In genomic region chr1:219161371-219161975, GRCh38 we compare ENCODE assay signal across 21 cellular contexts. TPM values are rescaled to one million over a fixed set of nuclear protein-coding genes. Genes with fewer than 3 reads are reported as not detected.
DNase-seq lines count a peak whose midpoint lies in the region; ATAC-seq and TF ChIP-seq lines count a peak whose summit lies in the region.
"Had no signal": no experiment of that assay in that cellular context is flagged by ENCODE, and none has a peak within 500 bp of the region (broad histone marks: within the 10 kb centered on the region; RNA-seq: fewer than 3 reads in every experiment).

No MANE protein-coding gene starts in this region.

- peak; percentile 74 for DNase-seq in LHCN-M2 (ENCODE audit: low read depth)
- peak; percentile 25 for DNase-seq in epithelial cell of proximal tubule (ENCODE audit: low read depth)
- DNase-seq in left lung: no peak
- DNase-seq in upper lobe of right lung: no peak
- no peak for DNase-seq in GM19238 (ENCODE audit: insufficient read length, low spot score)
- no peak for DNase-seq in pons (ENCODE audit: low spot score)
- no peak for DNase-seq in activated CD8-positive, alpha-beta memory T cell treated with anti-CD3 and anti-CD28 coated beads, Interleukin-2, amount 50 U/mL, for 4 hours
- DNase-seq: ACHN; Caco-2; CD4-positive, alpha-beta T cell; DMS 273 treated with DMSO at 0.1 percent for 48 hours; GOT3; NCI-H1105; NCI-H2029 treated with DMSO at 0.1 percent for 48 hours; NCI-H226; NCI-H524; NCI-H774 had no signal

- H3K27me3 ChIP-seq in left lung (no peaks in the 10 kb centered on the region), skeletal muscle satellite cell (ENCODE audit: control insufficient read depth, insufficient read depth, low read length) (no peaks in the 10 kb centered on the region), upper lobe of right lung (no peaks in the 10 kb centered on the region)
- H3K27me3 ChIP-seq: BLaER1, SJSA1 had no signal

- H3K9ac ChIP-seq in skeletal muscle satellite cell (ENCODE audit: low read depth, low read length): peak overlapping the region; percentile 49
- H3K9ac ChIP-seq: BLaER1 had no signal

- H3K4me3 ChIP-seq in epithelial cell of proximal tubule (ENCODE audit: low read depth, low read length) (no peak overlapping the region), left lung (no peak overlapping the region), skeletal muscle satellite cell (ENCODE audit: low read length) (peak overlapping the region; percentile 17), upper lobe of right lung (no peak overlapping the region)
- H3K4me3 ChIP-seq: BLaER1, SJSA1 had no signal

- H3K27ac ChIP-seq in left lung (no peak overlapping the region), upper lobe of right lung (no peak overlapping the region)
- H3K27ac ChIP-seq: BLaER1, SJSA1 had no signal

- H3K4me1 ChIP-seq in left lung (no peaks in the 10 kb centered on the region), skeletal muscle satellite cell (ENCODE audit: control insufficient read depth, insufficient read depth, low read length) (peaks cover 25% of the 10 kb centered on the region), upper lobe of right lung (no peaks in the 10 kb centered on the region)
- H3K4me1 ChIP-seq: BLaER1, Caco-2, SJSA1 had no signal

- ATAC-seq in left lung (peak; percentile 15), upper lobe of right lung (no peak)
- ATAC-seq: HCT116 had no signal

- intact Hi-C loops in left lung (cut with DNase I) (no loop called here), upper lobe of right lung (cut with DNase I) (no loop called here)

- H3K36me3 ChIP-seq in left lung: no peaks in the 10 kb centered on the region
- H3K36me3 ChIP-seq in skeletal muscle satellite cell (ENCODE audit: insufficient read depth, low read length): no peaks in the 10 kb centered on the region
- H3K36me3 ChIP-seq in upper lobe of right lung: no peaks in the 10 kb centered on the region
- H3K36me3 ChIP-seq: BLaER1, SJSA1 had no signal

- peak overlapping the region; percentile 65 for H3K4me2 ChIP-seq in skeletal muscle satellite cell (ENCODE audit: low read length)
- H3K4me2 ChIP-seq: BLaER1 had no signal

- H3K9me3 ChIP-seq in left lung: no peaks in the 10 kb centered on the region
- no peaks in the 10 kb centered on the region for H3K9me3 ChIP-seq in skeletal muscle satellite cell (replicated peaks; ENCODE audit: low read length)
- H3K9me3 ChIP-seq in upper lobe of right lung: no peaks in the 10 kb centered on the region
- H3K9me3 ChIP-seq: BLaER1, Caco-2, SJSA1 had no signal

- TF ChIP-seq CTCF in epithelial cell of proximal tubule (conservative IDR thresholded peaks at IDR 0.05; ENCODE audit: low read depth, low read length): no peak
- TF ChIP-seq CTCF in left lung (IDR thresholded peaks at IDR 0.05): no peak
- TF ChIP-seq CTCF in upper lobe of right lung (IDR thresholded peaks at IDR 0.05): no peak

RNA-seq across cellular contexts. Expression of gene LYPLAL1, which starts 12.2 kb away (rescaled TPM):
- total RNA-seq in LHCN-M2 (2014; rRNA removed): 11.2 and 12.6 TPM in 2 replicates
- polyA plus RNA-seq in LHCN-M2 (2012): 15.3 TPM
- total RNA-seq in epithelial cell of proximal tubule: 11.1 and 19.4 TPM in 2 replicates
- total RNA-seq in left lung: 10 to 100 TPM; 24.1 to 32.5 TPM
- total RNA-seq in skeletal muscle satellite cell (2012; rRNA removed): 19.0 and 38.3 TPM in 2 replicates
- total RNA-seq in upper lobe of right lung: 33.2 TPM

Comparison
In these comparisons a context has a peak if more than half of its experiments do, and no peak if none do; other contexts are left out.
1. DNase-seq: peak in LHCN-M2 (single experiment) and epithelial cell of proximal tubule (single experiment); none in left lung (0 of 2), upper lobe of right lung (single experiment), GM19238 (single experiment), pons (single experiment) and activated CD8-positive, alpha-beta memory T cell treated with anti-CD3 and anti-CD28 coated beads, Interleukin-2, amount 50 U/mL, for 4 hours (single experiment).